ENCODE assay signal across 8 cellular contexts in the genomic region with DNA sequence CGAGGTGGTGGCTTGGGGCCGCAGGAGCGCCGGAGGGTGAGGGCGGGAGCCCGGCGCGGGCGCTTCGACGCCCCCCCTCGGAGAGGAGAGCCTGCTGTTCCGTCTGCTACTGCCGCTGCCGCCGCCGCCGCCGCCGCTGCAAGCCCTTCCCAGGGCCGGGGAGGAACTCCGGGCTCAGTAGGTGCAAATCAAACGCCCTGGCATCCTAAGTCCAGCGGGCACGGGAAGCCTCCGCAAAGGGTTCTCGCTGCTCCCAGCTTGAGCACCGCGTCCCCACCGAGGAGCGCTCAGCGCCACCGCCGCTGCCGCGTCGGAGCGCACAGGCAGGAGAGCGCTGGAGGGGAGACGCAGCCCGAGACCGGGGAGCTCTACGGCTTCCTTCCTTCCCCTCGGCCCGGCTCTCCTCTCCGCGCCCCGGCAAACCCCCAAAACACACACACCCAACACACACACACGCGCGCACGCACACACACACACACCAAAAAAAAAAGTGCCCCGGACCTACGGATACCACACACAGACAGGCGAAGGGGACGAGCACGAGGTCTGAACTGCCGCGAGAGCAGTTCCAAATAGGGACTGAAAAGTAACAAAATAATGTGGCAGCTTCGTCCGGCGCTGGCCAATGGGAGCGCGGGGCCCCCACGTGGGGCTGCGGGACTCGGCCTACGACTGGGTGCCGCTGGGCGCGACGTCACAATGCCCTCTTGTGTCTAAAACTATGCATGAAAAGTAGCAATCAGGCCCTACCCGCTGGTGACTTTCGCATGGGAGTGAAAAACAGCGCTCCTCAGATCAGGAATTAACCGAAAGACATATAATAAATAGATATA. TPM values are rescaled to one million over a fixed set of nuclear protein-coding genes. Genes with fewer than 3 reads are reported as not detected.
A peak's percentile ranks its signal among the peaks of the same experiment; 100 is the strongest.
DNase-seq lines count a peak whose midpoint lies in the region; ATAC-seq, FAIRE-seq and TF ChIP-seq lines count a peak whose summit lies in the region.

A gene (minus strand): TSS at position 581 of the 833 bp plus-strand sequence. CDS start 1,119 bp downstream, outside the sequence.

- H3K9me3 ChIP-seq in mammary epithelial cell (replicated peaks; ENCODE audit: insufficient read depth, low read length) = no peaks in the 10 kb centered on the region
- no peaks in the 10 kb centered on the region for H3K9me3 ChIP-seq in iPS-20b (ENCODE audit: insufficient read depth, low read depth, low read length)
- H3K9me3 ChIP-seq in small intestine (ENCODE audit: control insufficient read depth, low read depth) = no peaks in the 10 kb centered on the region

- H3K27ac ChIP-seq in ACC112 (ENCODE audit: low read depth, low read length) = peak within 1 kb of the TSS; percentile 61
- H3K27ac ChIP-seq in VCaP = peak within 1 kb of the TSS; percentile 98
- peak within 1 kb of the TSS; percentile 81 for H3K27ac ChIP-seq in mammary epithelial cell (ENCODE audit: insufficient read depth, low read depth, low read length)
- H3K27ac ChIP-seq in iPS-20b (ENCODE audit: low read length) = no peak within 1 kb of the TSS
- H3K27ac ChIP-seq in small intestine (ENCODE audit: low read depth in 1 of 2, low read length in 1 of 2) = peak within 1 kb of the TSS; percentile 88 to 98

- H3K36me3 ChIP-seq in ACC112 (ENCODE audit: insufficient read depth, low read length) = no peaks in the 10 kb centered on the region
- H3K36me3 ChIP-seq in mammary epithelial cell (ENCODE audit: insufficient read depth, low read length) = no peaks in the 10 kb centered on the region
- peaks cover 17% of the 10 kb centered on the region for H3K36me3 ChIP-seq in iPS-20b (ENCODE audit: insufficient read depth, low read depth, low read length)
- H3K36me3 ChIP-seq in small intestine (ENCODE audit: control insufficient read depth in 2 of 2, insufficient read depth in 2 of 2, low read length in 2 of 2) = no peaks in the 10 kb centered on the region

- H2AFZ ChIP-seq in ACC112 (ENCODE audit: low read length, unreplicated experiment) (peak within 1 kb of the TSS; percentile 52), mammary epithelial cell (ENCODE audit: low read depth, low read length) (peak within 1 kb of the TSS; percentile 93)

- FAIRE-seq in small intestine (lab: Jason Lieb, UNC) = no peak

- H3K9ac ChIP-seq in mammary epithelial cell (ENCODE audit: insufficient read depth, low read length) = peak within 1 kb of the TSS; percentile 77
- peak within 1 kb of the TSS; percentile 91 for H3K9ac ChIP-seq in iPS-20b (ENCODE audit: low read depth, low read length)

- in situ Hi-C loops in mammary epithelial cell (cut with MboI; ENCODE audit: low sequenced_read_pairs in 2 of 2) = no loop called here

- no peaks in the 10 kb centered on the region for H4K20me1 ChIP-seq in mammary epithelial cell (ENCODE audit: insufficient read depth, low read length)

- ATAC-seq in GM18867 (IDR thresholded peaks at IDR 0.05; ENCODE audit: unreplicated experiment) (peak; percentile 54), HG03108 (IDR thresholded peaks at IDR 0.05; ENCODE audit: unreplicated experiment) (peak; percentile 48)

- H3K4me3 ChIP-seq in ACC112 (ENCODE audit: low read depth, low read length) (peak within 1 kb of the TSS; percentile 99), mammary epithelial cell (replicated peaks in 1 of 3; ENCODE audit: insufficient read depth in 1 of 3, low read depth in 2 of 3, low read length in 3 of 3) (peak within 1 kb of the TSS; percentile 64 to 98 (median 70)), iPS-20b (ENCODE audit: low read length) (peak within 1 kb of the TSS; percentile 94), small intestine (ENCODE audit: low read depth in 1 of 2, low read length in 2 of 2) (peak within 1 kb of the TSS; percentile 90 to 95)

- under 1% methylated on average over 17 of the region's 76 CpGs for WGBS in mammary epithelial cell (ENCODE audit: low coverage, missing lambda C conversion rate)
- 0 to 1% (median 1%) methylated on average over 59 to 76 of the region's 76 CpGs for WGBS in small intestine, 3 donors

- TF ChIP-seq CTCF in VCaP (conservative IDR thresholded peaks at IDR 0.05) (peak; percentile 65), mammary epithelial cell (conservative IDR thresholded peaks at IDR 0.05 in 1 of 2, IDR thresholded peaks at IDR 0.05 in 1 of 2; ENCODE audit: extremely low read depth in 1 of 2, insufficient read depth in 1 of 2, low read depth in 1 of 2, low read length in 2 of 2) (peak; percentile 2 to 43)

- H3K4me2 ChIP-seq in mammary epithelial cell (ENCODE audit: insufficient read depth, low read depth, low read length) = peak within 1 kb of the TSS; percentile 99

- intact Hi-C loops in mammary epithelial cell (cut with micrococcal nuclease) = loop anchor here (1.0 to 10.0 kb wide), 13 partner anchors 75 to 621 kb away; no protein-coding TSS in a partner anchor

- H3K4me1 ChIP-seq in ACC112 (ENCODE audit: control insufficient read depth, insufficient read depth, low read length, unreplicated experiment) (peaks cover 38% of the 10 kb centered on the region), mammary epithelial cell (ENCODE audit: insufficient read depth, low read length) (peaks cover 41% of the 10 kb centered on the region), iPS-20b (ENCODE audit: insufficient read depth, low read length) (peaks cover 26% of the 10 kb centered on the region), small intestine (ENCODE audit: control insufficient read depth in 2 of 2, insufficient read depth in 1 of 2, low read depth in 1 of 2, low read length in 1 of 2) (peaks cover 2 to 23% of the 10 kb centered on the region in 2 donors)

- H3K79me2 ChIP-seq in ACC112 (ENCODE audit: control insufficient read depth, insufficient read depth, low read length, unreplicated experiment) = peaks cover 49% of the 10 kb centered on the region
- peaks cover 23% of the 10 kb centered on the region for H3K79me2 ChIP-seq in mammary epithelial cell (ENCODE audit: insufficient read depth, low read length)

- CTCF ChIA-PET in mammary epithelial cell (lab: Charles Lee; ENCODE audit: low non-redundant PET) = interaction anchor here (0.6 kb wide), 2 partner anchors 123 to 348 kb away, joined by 5 to 6 read pairs; no protein-coding TSS in a partner anchor

- dilution Hi-C loops in mammary epithelial cell (cut with HindIII; ENCODE audit: low sequenced_read_pairs) = no loop called here

- peak; percentile 92 for DNase-seq in NCI-H2196 (lab: John Stamatoyannopoulos, UW; ENCODE audit: unreplicated experiment)
- peak; percentile 98 for DNase-seq in mammary epithelial cell
- peak; percentile 98 for DNase-seq in small intestine

- TSS peak; percentile 62 for BruUV-seq in mammary epithelial cell (replicated peaks; lab: Mats Ljungman, UMichigan)

- H3K27me3 ChIP-seq in ACC112 (ENCODE audit: insufficient read depth, low read length) (no peaks in the 10 kb centered on the region), mammary epithelial cell (ENCODE audit: insufficient read depth, low read length) (peaks cover 8% of the 10 kb centered on the region), iPS-20b (ENCODE audit: insufficient read depth, low read length) (peaks cover 39% of the 10 kb centered on the region), small intestine (ENCODE audit: control insufficient read depth in 2 of 2, insufficient read depth in 2 of 2, low read length in 2 of 2) (no peaks in the 10 kb centered on the region)

RNA-seq across cellular contexts. Expression of the gene that starts here (rescaled TPM):
- total RNA-seq in mammary epithelial cell = 10 to 100 TPM; 27.6 to 32.0 TPM
- 21.2 TPM for polyA plus RNA-seq in mammary epithelial cell
- polyA minus RNA-seq in mammary epithelial cell = 53.7 TPM
- 10 to 100 TPM; 14.3 to 22.2 (median 14.6) TPM for polyA plus RNA-seq in small intestine
